In the genomic region with DNA sequence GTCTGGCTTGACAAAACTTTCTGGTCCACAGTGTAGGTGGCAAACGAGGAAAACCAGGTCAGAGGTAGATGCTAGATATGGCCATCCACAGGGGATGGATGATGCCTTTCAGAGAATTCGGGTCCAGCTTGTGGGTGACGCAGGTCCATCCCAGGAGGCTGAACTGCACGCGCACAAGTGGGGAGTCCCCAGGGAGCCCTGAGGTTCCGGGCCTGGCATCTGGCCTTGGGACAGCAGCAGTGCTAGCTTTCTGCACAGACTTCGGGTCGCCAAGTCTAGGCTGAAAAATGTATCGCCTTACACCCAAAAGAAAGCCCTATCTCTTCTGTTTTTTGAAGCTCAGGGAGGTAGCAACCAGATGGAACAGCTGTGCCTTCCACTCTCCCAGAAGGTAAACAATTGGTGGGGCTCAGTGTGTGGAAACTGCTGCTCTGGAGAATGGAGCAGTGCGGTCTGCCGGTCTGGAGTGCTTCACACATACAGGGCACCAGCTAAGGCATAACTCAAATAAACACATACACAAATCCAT, we compare ENCODE assay signal across 1 cellular context.
TF ChIP-seq lines count a peak whose summit lies in the region.

No MANE protein-coding gene starts in this region.

TF ChIP-seq in GM23338, 12 proteins besides CTCF, POLR2A, EP300 and RAD21 (continued from another document):
- TF ChIP-seq, protein P1, sequence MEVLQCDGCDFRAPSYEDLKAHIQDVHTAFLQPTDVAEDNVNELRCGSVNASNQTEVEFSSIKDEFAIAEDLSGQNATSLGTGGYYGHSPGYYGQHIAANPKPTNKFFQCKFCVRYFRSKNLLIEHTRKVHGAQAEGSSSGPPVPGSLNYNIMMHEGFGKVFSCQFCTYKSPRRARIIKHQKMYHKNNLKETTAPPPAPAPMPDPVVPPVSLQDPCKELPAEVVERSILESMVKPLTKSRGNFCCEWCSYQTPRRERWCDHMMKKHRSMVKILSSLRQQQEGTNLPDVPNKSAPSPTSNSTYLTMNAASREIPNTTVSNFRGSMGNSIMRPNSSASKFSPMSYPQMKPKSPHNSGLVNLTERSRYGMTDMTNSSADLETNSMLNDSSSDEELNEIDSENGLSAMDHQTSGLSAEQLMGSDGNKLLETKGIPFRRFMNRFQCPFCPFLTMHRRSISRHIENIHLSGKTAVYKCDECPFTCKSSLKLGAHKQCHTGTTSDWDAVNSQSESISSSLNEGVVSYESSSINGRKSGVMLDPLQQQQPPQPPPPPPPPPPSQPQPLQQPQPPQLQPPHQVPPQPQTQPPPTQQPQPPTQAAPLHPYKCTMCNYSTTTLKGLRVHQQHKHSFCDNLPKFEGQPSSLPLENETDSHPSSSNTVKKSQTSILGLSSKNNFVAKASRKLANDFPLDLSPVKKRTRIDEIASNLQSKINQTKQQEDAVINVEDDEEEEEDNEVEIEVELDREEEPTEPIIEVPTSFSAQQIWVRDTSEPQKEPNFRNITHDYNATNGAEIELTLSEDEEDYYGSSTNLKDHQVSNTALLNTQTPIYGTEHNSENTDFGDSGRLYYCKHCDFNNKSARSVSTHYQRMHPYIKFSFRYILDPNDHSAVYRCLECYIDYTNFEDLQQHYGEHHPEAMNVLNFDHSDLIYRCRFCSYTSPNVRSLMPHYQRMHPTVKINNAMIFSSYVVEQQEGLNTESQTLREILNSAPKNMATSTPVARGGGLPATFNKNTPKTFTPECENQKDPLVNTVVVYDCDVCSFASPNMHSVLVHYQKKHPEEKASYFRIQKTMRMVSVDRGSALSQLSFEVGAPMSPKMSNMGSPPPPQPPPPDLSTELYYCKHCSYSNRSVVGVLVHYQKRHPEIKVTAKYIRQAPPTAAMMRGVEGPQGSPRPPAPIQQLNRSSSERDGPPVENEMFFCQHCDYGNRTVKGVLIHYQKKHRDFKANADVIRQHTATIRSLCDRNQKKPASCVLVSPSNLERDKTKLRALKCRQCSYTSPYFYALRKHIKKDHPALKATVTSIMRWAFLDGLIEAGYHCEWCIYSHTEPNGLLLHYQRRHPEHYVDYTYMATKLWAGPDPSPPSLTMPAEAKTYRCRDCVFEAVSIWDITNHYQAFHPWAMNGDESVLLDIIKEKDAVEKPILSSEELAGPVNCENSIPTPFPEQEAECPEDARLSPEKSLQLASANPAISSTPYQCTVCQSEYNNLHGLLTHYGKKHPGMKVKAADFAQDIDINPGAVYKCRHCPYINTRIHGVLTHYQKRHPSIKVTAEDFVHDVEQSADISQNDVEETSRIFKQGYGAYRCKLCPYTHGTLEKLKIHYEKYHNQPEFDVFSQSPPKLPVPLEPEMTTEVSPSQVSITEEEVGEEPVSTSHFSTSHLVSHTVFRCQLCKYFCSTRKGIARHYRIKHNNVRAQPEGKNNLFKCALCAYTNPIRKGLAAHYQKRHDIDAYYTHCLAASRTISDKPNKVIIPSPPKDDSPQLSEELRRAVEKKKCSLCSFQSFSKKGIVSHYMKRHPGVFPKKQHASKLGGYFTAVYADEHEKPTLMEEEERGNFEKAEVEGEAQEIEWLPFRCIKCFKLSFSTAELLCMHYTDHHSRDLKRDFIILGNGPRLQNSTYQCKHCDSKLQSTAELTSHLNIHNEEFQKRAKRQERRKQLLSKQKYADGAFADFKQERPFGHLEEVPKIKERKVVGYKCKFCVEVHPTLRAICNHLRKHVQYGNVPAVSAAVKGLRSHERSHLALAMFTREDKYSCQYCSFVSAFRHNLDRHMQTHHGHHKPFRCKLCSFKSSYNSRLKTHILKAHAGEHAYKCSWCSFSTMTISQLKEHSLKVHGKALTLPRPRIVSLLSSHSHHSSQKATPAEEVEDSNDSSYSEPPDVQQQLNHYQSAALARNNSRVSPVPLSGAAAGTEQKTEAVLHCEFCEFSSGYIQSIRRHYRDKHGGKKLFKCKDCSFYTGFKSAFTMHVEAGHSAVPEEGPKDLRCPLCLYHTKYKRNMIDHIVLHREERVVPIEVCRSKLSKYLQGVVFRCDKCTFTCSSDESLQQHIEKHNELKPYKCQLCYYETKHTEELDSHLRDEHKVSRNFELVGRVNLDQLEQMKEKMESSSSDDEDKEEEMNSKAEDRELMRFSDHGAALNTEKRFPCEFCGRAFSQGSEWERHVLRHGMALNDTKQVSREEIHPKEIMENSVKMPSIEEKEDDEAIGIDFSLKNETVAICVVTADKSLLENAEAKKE (CRISPR knock-in tag; IDR thresholded peaks at IDR 0.05): no peak
